Comparison of ENCODE assay signal across 10 cellular contexts in genomic region chr11:109641549-109641948, GRCh38.
DNase-seq lines count a peak whose midpoint lies in the region; ATAC-seq, FAIRE-seq and TF ChIP-seq lines count a peak whose summit lies in the region.
"Had no signal": no experiment of that assay in that cellular context is flagged by ENCODE, and none has a peak within 500 bp of the region (broad histone marks: within the 10 kb centered on the region; RNA-seq: fewer than 3 reads in every experiment).

No MANE protein-coding gene starts in this region.

- H3K4me3 ChIP-seq in LNCaP clone FGC (ENCODE audit: low read depth, low read length) = no peak overlapping the region
- H3K4me3 ChIP-seq in brain microvascular endothelial cell (ENCODE audit: low read depth, low read length) = no peak overlapping the region
- H3K4me3 ChIP-seq in mesenchymal stem cell (ENCODE audit: insufficient read depth in 1 of 2, low read depth in 1 of 2, low read length in 2 of 2) = no peak overlapping the region

- 30% methylated on average over 6 of the region's 9 CpGs for WGBS in mesenchymal stem cell

- H3K14ac ChIP-seq in mesenchymal stem cell (ENCODE audit: low read length in 2 of 2) = no peak overlapping the region

- no peaks in the 10 kb centered on the region for H3K4me1 ChIP-seq in mesenchymal stem cell (ENCODE audit: control insufficient read depth, insufficient read depth, low read depth, low read length)
- H3K4me1 ChIP-seq: parathyroid adenoma had no signal

- peaks cover 9% of the 10 kb centered on the region for H3K9me3 ChIP-seq in mesenchymal stem cell (ENCODE audit: control insufficient read depth, low read length)

- no peak overlapping the region for H3K4ac ChIP-seq in mesenchymal stem cell (ENCODE audit: low read depth in 1 of 2, low read length in 2 of 2)

- TF ChIP-seq POLR2A in H54 (IDR thresholded peaks at IDR 0.05; ENCODE audit: low read depth, low read length) = no peak

- no peak overlapping the region for H2BK120ac ChIP-seq in mesenchymal stem cell (ENCODE audit: low read depth, low read length)

- in situ Hi-C loops in brain microvascular endothelial cell (cut with HindIII; ENCODE audit: low pct_ligation_motif_present, low sequenced_read_pairs) = no loop called here

- H3K36me3 ChIP-seq in brain microvascular endothelial cell (replicated peaks) (no peaks in the 10 kb centered on the region), mesenchymal stem cell (ENCODE audit: control insufficient read depth in 1 of 2, insufficient read depth in 2 of 2, low read depth in 1 of 2, low read length in 2 of 2) (no peaks in the 10 kb centered on the region)

- TF ChIP-seq CTCF in LNCaP clone FGC (IDR thresholded peaks at IDR 0.05; ENCODE audit: control insufficient read depth, extremely low read depth, insufficient read depth) = peak; percentile 31; the same call in 1 of the 2 replicates
- TF ChIP-seq CTCF in brain microvascular endothelial cell (IDR thresholded peaks at IDR 0.05; ENCODE audit: low read depth, low read length, missing control alignments) = peak; percentile 36

- H3K79me1 ChIP-seq in mesenchymal stem cell (replicated peaks; ENCODE audit: low read length, poor library complexity, severe bottlenecking) = no peaks in the 10 kb centered on the region

- H4K8ac ChIP-seq in mesenchymal stem cell (ENCODE audit: low read length) = no peak overlapping the region

- H3K23ac ChIP-seq in mesenchymal stem cell (ENCODE audit: low read length in 2 of 2) = no peak overlapping the region

- H2BK15ac ChIP-seq in mesenchymal stem cell (ENCODE audit: low read depth, poor library complexity, severe bottlenecking) = no peak overlapping the region

- H2BK5ac ChIP-seq in mesenchymal stem cell (ENCODE audit: low read depth, low read length, poor library complexity, severe bottlenecking) = no peak overlapping the region

- no peak overlapping the region for H3K9ac ChIP-seq in mesenchymal stem cell (ENCODE audit: low read length)
- H3K9ac ChIP-seq: parathyroid adenoma had no signal

- no peak overlapping the region for H2AFZ ChIP-seq in mesenchymal stem cell (ENCODE audit: low read depth, low read length)
- H2AFZ ChIP-seq: parathyroid adenoma had no signal

- H3K27me3 ChIP-seq in brain microvascular endothelial cell (replicated peaks) = no peaks in the 10 kb centered on the region
- no peaks in the 10 kb centered on the region for H3K27me3 ChIP-seq in mesenchymal stem cell (ENCODE audit: control insufficient read depth in 1 of 2, insufficient read depth in 1 of 2, low read length in 2 of 2)

- FAIRE-seq in H54 (lab: Jason Lieb, UNC) (no peak), RCC 7860 (lab: Jason Lieb, UNC) (no peak)

- no peak for ATAC-seq in GM18861 (IDR thresholded peaks at IDR 0.05; ENCODE audit: unreplicated experiment)

- no peak overlapping the region for H3K18ac ChIP-seq in mesenchymal stem cell (ENCODE audit: low read depth in 1 of 2, low read length in 2 of 2)

- H2AK5ac ChIP-seq in mesenchymal stem cell (ENCODE audit: low read length, severe bottlenecking) = no peak overlapping the region

- H2BK12ac ChIP-seq in mesenchymal stem cell (ENCODE audit: low read length in 2 of 2) = no peak overlapping the region

- H3K4me2 ChIP-seq in mesenchymal stem cell (ENCODE audit: low read length, poor library complexity, severe bottlenecking) = no peak overlapping the region

- DNase-seq in ELR (ENCODE audit: low read depth) (peak; percentile 54), LNCaP clone FGC (ENCODE audit: low read depth) (no peak), brain microvascular endothelial cell (peak; percentile 46), mesenchymal stem cell (peak; percentile 57), H54 (ENCODE audit: insufficient read length, low spot score) (no peak), NCI-H128 (lab: John Stamatoyannopoulos, UW; ENCODE audit: unreplicated experiment) (no peak), RCC 7860 (ENCODE audit: low spot score) (no peak)
- DNase-seq: NCI-H524 had no signal

- H3K27ac ChIP-seq in brain microvascular endothelial cell (no peak overlapping the region), mesenchymal stem cell (ENCODE audit: low read length, poor library complexity, severe bottlenecking) (no peak overlapping the region)
- H3K27ac ChIP-seq: parathyroid adenoma had no signal

- no peak overlapping the region for H4K91ac ChIP-seq in mesenchymal stem cell (ENCODE audit: low read length)

Comparison
In these comparisons a context has a peak if more than half of its experiments do, and no peak if none do; other contexts are left out.
1. DNase-seq: peak in ELR (single experiment), brain microvascular endothelial cell (single experiment) and mesenchymal stem cell (single experiment); none in LNCaP clone FGC (single experiment), H54 (single experiment), NCI-H128 (single experiment) and RCC 7860 (single experiment).